ENCODE assay signal across 1 cellular context in the genomic region with DNA sequence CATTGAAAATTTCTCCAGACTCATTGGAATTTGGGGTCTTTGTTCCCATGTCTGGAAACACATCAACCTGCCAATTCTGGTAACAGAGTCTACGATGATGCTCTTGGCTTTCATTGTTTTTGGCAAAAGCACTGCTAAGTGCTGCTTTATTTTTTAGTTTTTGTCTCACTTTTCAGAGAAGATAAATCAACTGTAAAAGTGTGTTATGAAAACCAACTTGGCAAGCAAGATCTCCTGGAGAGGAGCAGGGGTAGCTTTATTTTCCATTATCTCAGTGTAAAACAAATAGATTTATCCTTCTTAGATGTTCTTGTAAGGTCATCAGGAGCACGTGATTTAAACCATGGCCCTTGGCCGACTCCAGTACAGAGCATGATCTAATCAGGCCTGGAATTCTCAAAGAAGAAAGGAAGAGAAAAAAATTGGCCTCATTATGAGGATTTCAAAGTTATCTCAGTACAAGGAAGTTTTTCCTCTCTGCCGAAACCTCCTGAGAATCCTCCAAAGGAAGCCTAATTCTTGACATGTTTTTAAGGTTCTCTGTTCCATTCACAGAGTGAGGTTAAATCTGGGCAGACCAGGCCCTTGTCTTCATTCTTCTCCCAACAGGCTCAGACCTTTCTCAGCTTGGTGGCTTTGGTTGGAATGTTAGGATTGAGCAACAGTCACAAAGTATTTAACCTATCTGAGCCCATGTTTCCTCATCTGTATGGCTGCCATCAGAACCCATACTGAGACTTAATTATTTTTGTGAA.
A peak's percentile ranks its signal among the peaks of the same experiment; 100 is the strongest.
TF ChIP-seq lines count a peak whose summit lies in the region.

No MANE protein-coding gene starts in this region.

TF ChIP-seq in HEK293, 187 proteins besides CTCF, POLR2A, EP300 and RAD21:
- TF ChIP-seq ZNF621 (tag by site-specific recombination; IDR thresholded peaks at IDR 0.05) (no peak), ZNF664 (tag by site-specific recombination; IDR thresholded peaks at IDR 0.05) (no peak), ZNF394 (tag by site-specific recombination; IDR thresholded peaks at IDR 0.05; ENCODE audit: borderline replicate concordance) (peak; percentile 19; the same call in 1 of the 2 replicates), SP7 (tag by site-specific recombination; IDR thresholded peaks at IDR 0.05) (no peak), ZEB2 (tag by site-specific recombination; IDR thresholded peaks at IDR 0.05) (no peak), ZBTB8A (tag by site-specific recombination; IDR thresholded peaks at IDR 0.05) (no peak), ZNF274 (IDR thresholded peaks at IDR 0.05; ENCODE audit: low read length) (no peak), ZNF274 (tag by site-specific recombination; IDR thresholded peaks at IDR 0.05; ENCODE audit: borderline replicate concordance) (no peak), ZNF416 (tag by site-specific recombination; IDR thresholded peaks at IDR 0.05) (no peak)
TF ChIP-seq in HEK293: peak in this region for 1.
